In the genomic region with DNA sequence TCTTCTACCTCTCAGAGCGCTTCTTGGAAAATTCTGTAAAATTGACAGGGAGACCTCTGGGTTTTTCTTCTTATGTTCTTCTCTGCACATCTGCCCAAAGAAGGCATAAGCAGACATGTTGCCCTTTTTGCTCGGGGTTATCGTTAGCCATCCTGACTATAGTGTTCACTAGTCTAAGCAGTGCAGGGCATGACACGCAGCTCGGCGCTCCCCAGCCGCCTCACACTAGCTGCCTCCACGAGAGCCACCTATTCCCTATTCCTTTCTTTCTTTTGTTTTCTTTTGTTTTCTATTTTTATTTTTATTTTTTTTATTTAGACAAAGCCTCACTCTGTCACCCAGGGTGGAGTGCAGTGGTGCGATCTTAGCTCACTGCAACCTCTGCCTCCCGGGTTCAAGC, we compare ENCODE assay signal across 6 cellular contexts.
"Had no signal": no experiment of that assay in that cellular context is flagged by ENCODE, and none has a peak within 500 bp of the region (broad histone marks: within the 10 kb centered on the region; RNA-seq: fewer than 3 reads in every experiment).

No MANE protein-coding gene starts in this region.

- H3K27ac Mint-ChIP-seq: IgD-negative memory B cell had no signal

- H3K4me3 Mint-ChIP-seq: IgD-negative memory B cell had no signal

- H3K36me3 Mint-ChIP-seq: IgD-negative memory B cell had no signal

- H3K4me1 Mint-ChIP-seq: IgD-negative memory B cell had no signal

- ATAC-seq: HepG2, K562 had no signal

- H3K27ac ChIP-seq: HL-60 had no signal

- H3K4me3 ChIP-seq: K562 had no signal

- DNase-seq: IMR-90, KBM-7 had no signal

- H3K27me3 Mint-ChIP-seq: IgD-negative memory B cell had no signal
